In the genomic region with DNA sequence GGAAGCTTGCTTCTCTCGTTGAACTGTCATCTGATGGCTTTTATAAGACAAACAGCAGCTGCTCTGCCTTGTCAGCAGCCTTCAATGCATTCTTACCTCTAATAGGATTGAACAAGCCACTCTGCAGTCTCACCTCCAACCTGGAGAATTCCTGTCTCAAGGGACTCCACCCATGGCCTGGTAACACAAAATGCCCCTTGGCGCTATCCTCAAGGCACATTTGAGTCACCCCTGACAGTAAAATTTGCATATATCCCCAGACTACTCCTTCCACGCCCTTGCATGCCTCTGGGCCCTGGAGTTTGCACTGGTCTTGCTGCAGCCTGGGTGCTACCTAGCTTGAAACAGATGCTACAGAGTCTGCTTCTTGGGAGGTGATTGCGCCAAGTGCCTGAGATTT, we compare ENCODE assay signal across 14 cellular contexts.
DNase-seq lines count a peak whose midpoint lies in the region; ATAC-seq and TF ChIP-seq lines count a peak whose summit lies in the region.
"Had no signal": no experiment of that assay in that cellular context is flagged by ENCODE, and none has a peak within 500 bp of the region (broad histone marks: within the 10 kb centered on the region; RNA-seq: fewer than 3 reads in every experiment).

No MANE protein-coding gene starts in this region.

- peaks cover 2% of the 10 kb centered on the region for H3K79me1 ChIP-seq in trophoblast cell (ENCODE audit: low read length)

- TF ChIP-seq CTCF in RWPE2 (IDR thresholded peaks at IDR 0.05; ENCODE audit: poor library complexity, severe bottlenecking) (no peak), foreskin keratinocyte (conservative IDR thresholded peaks at IDR 0.05) (no peak), heart left ventricle (IDR thresholded peaks at IDR 0.05) (no peak)

- in situ Hi-C loops in KBM-7 (cut with MboI; ENCODE audit: low pct_unique_long_range_greater_than_20kb, low sequenced_read_pairs), result no loop called here

- no peak overlapping the region for H3K4ac ChIP-seq in trophoblast cell (ENCODE audit: low read depth, low read length)

- H3K23ac ChIP-seq in trophoblast cell (ENCODE audit: low read length), result no peak overlapping the region

- TF ChIP-seq POLR2A in heart left ventricle (IDR thresholded peaks at IDR 0.05), result no peak

- H3K36me3 ChIP-seq in RWPE2 (ENCODE audit: low read depth) (no peaks in the 10 kb centered on the region), trophoblast cell (ENCODE audit: control insufficient read depth in 1 of 2, insufficient read depth in 2 of 2, low read length in 2 of 2) (no peaks in the 10 kb centered on the region), heart left ventricle (no peaks in the 10 kb centered on the region)
- H3K36me3 ChIP-seq: BLaER1 had no signal

- no peak overlapping the region for H3K14ac ChIP-seq in trophoblast cell (ENCODE audit: low read length)

- no peak overlapping the region for H4K12ac ChIP-seq in trophoblast cell (ENCODE audit: low read depth, low read length)

- no peak overlapping the region for H4K91ac ChIP-seq in trophoblast cell (ENCODE audit: low read depth, low read length)

- ATAC-seq in RWPE2 (ENCODE audit: low read depth) (peak; percentile 33; the same call in 2 of the 3 replicates), foreskin keratinocyte (peak; percentile 67), HG03457 (IDR thresholded peaks at IDR 0.05; ENCODE audit: unreplicated experiment) (no peak), heart left ventricle (no peak)

- H3K18ac ChIP-seq in trophoblast cell (ENCODE audit: low read length), result no peak overlapping the region

- H3K27ac ChIP-seq in RWPE2 (ENCODE audit: poor library complexity, severe bottlenecking), result no peak overlapping the region
- no peak overlapping the region for H3K27ac ChIP-seq in foreskin keratinocyte
- no peak overlapping the region for H3K27ac ChIP-seq in trophoblast cell (ENCODE audit: low read depth, low read length)
- H3K27ac ChIP-seq in heart left ventricle, result no peak overlapping the region
- H3K27ac ChIP-seq: BLaER1 had no signal

- H2BK5ac ChIP-seq in trophoblast cell (ENCODE audit: low read depth, low read length, poor library complexity), result no peak overlapping the region

- no CpG with 5 or more reads among the region's 4 CpGs for WGBS in trophoblast cell (ENCODE audit: extremely low coverage, insufficient coverage, insufficient read length)
- 89 to 91% (median 90%) methylated on average over 4 of the region's 4 CpGs for WGBS in heart left ventricle, 4 donors

- H2AFZ ChIP-seq in trophoblast cell (ENCODE audit: insufficient read depth, low read length, poor library complexity), result no peak overlapping the region

- H4K8ac ChIP-seq in trophoblast cell (ENCODE audit: low read depth, low read length), result no peak overlapping the region

- H3K9ac ChIP-seq in trophoblast cell (ENCODE audit: low read length), result no peak overlapping the region
- H3K9ac ChIP-seq: BLaER1 had no signal

- DNase-seq in ELF-1 (ENCODE audit: low read depth, low spot score) (peak; percentile 49), RWPE2 (ENCODE audit: low spot score) (no peak), foreskin keratinocyte (peak in 1 of 2 donors; percentile 19), trophoblast cell (peak; percentile 94 to 98), heart left ventricle (no peak), KBM-7 (no peak)
- DNase-seq: 8988T; AML-193; CD4-positive, CD25-positive, alpha-beta regulatory T cell; DMS53; GOT3; H9 had no signal

- no peak overlapping the region for H3K4me3 ChIP-seq in RWPE2 (ENCODE audit: severe bottlenecking)
- H3K4me3 ChIP-seq in trophoblast cell (ENCODE audit: low read depth, low read length), result no peak overlapping the region
- no peak overlapping the region for H3K4me3 ChIP-seq in heart left ventricle
- H3K4me3 ChIP-seq: BLaER1 had no signal

- H2BK12ac ChIP-seq in trophoblast cell (ENCODE audit: low read length), result no peak overlapping the region

- intact Hi-C loops in heart left ventricle (cut with DNase I), result no loop called here

- no peak overlapping the region for H2AK5ac ChIP-seq in trophoblast cell (ENCODE audit: low read length)

- no peak overlapping the region for H3K4me2 ChIP-seq in trophoblast cell (ENCODE audit: low read length)
- H3K4me2 ChIP-seq: BLaER1 had no signal

- H3K27me3 ChIP-seq in RWPE2 (ENCODE audit: insufficient read depth, poor library complexity, severe bottlenecking), result no peaks in the 10 kb centered on the region
- H3K27me3 ChIP-seq in foreskin keratinocyte, result no peaks in the 10 kb centered on the region
- no peaks in the 10 kb centered on the region for H3K27me3 ChIP-seq in trophoblast cell (ENCODE audit: insufficient read depth, low read length)
- H3K27me3 ChIP-seq in heart left ventricle, result no peaks in the 10 kb centered on the region
- H3K27me3 ChIP-seq: BLaER1 had no signal

- H3K4me1 ChIP-seq in RWPE2 (ENCODE audit: insufficient read depth, poor library complexity, severe bottlenecking), result no peaks in the 10 kb centered on the region
- H3K4me1 ChIP-seq in foreskin keratinocyte, result no peaks in the 10 kb centered on the region
- peaks cover 5 to 6% of the 10 kb centered on the region in 2 experiments for H3K4me1 ChIP-seq in trophoblast cell (ENCODE audit: control insufficient read depth in 1 of 2, insufficient read depth in 2 of 2, low read length in 2 of 2)
- no peaks in the 10 kb centered on the region for H3K4me1 ChIP-seq in heart left ventricle
- H3K4me1 ChIP-seq: BLaER1 had no signal

- no peak overlapping the region for H2BK120ac ChIP-seq in trophoblast cell (ENCODE audit: insufficient read depth, low read length, poor library complexity)

- no peaks in the 10 kb centered on the region for H3K79me2 ChIP-seq in trophoblast cell (ENCODE audit: control insufficient read depth, insufficient read depth, low read length, poor library complexity)

- H3K9me3 ChIP-seq in RWPE2 (ENCODE audit: severe bottlenecking) (no peaks in the 10 kb centered on the region), trophoblast cell (ENCODE audit: insufficient read depth, low read depth, low read length) (peaks cover 1% of the 10 kb centered on the region), heart left ventricle (no peaks in the 10 kb centered on the region)
- H3K9me3 ChIP-seq: BLaER1 had no signal

Comparison
In these comparisons a context has a peak if more than half of its experiments do, and no peak if none do; other contexts are left out.
1. DNase-seq: peak in ELF-1 (single experiment) and trophoblast cell (2 of 2); none in RWPE2 (single experiment), heart left ventricle (0 of 5) and KBM-7 (single experiment).
2. ATAC-seq: peak in RWPE2 (single experiment) and foreskin keratinocyte (single experiment); none in HG03457 (single experiment) and heart left ventricle (0 of 4).